Comparison of ENCODE assay signal across 14 cellular contexts in the genomic region with DNA sequence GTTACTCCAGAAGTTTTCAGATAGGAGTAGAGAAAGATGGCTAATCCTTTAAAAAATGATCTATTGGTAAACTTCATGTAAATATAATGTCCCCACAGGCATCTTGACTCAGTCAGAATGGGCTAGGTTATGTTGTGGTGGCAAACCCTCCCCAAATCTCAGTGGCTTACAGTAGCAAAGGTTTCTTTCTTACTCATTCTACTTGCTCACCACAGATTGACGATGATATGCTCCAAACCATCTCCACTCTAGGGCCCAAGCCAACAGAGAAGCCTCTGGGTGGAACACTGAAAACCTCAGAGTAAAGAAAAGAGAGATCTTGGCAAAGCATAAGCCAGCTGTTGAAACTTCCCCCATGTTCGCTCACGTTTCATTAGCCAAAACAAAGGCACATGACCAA.
DNase-seq lines count a peak whose midpoint lies in the region; ATAC-seq, FAIRE-seq and TF ChIP-seq lines count a peak whose summit lies in the region.
"Had no signal": no experiment of that assay in that cellular context is flagged by ENCODE, and none has a peak within 500 bp of the region (broad histone marks: within the 10 kb centered on the region; RNA-seq: fewer than 3 reads in every experiment).

No MANE protein-coding gene starts in this region.

- POLR2A ChIA-PET in A549 (lab: Yijun Ruan, JAX) = no interaction called here

- 79% methylated on average over 3 of the region's 3 CpGs for WGBS in A549 (ENCODE audit: missing lambda C conversion rate)
- 71 to 73% methylated on average over 1 to 3 of the region's 3 CpGs for WGBS in transverse colon (ENCODE audit: low coverage in 1 of 2), 2 donors

- no peaks in the 10 kb centered on the region for H3K79me2 ChIP-seq in Karpas-422 (ENCODE audit: low read length)

- peak overlapping the region; percentile 21 to 23; a peak in 1 of 6 replicates for H3K27ac ChIP-seq in A549
- H3K27ac ChIP-seq in transverse colon = no peak overlapping the region
- no peak overlapping the region for H3K27ac ChIP-seq in Karpas-422 (ENCODE audit: low read length)
- no peak overlapping the region for H3K27ac ChIP-seq in right atrium auricular region
- H3K27ac ChIP-seq: suprapubic skin had no signal

- no peaks in the 10 kb centered on the region for H4K20me1 ChIP-seq in Karpas-422 (ENCODE audit: insufficient read depth, low read depth, low read length)

- H3K4me1 ChIP-seq in A549 = peaks cover 49% of the 10 kb centered on the region
- no peaks in the 10 kb centered on the region for H3K4me1 ChIP-seq in transverse colon
- H3K4me1 ChIP-seq in Karpas-422 (ENCODE audit: low read length) = no peaks in the 10 kb centered on the region
- no peaks in the 10 kb centered on the region for H3K4me1 ChIP-seq in right atrium auricular region

- H3K27me3 ChIP-seq in transverse colon = no peaks in the 10 kb centered on the region
- H3K27me3 ChIP-seq in Karpas-422 (ENCODE audit: low read length) = no peaks in the 10 kb centered on the region
- no peaks in the 10 kb centered on the region for H3K27me3 ChIP-seq in right atrium auricular region
- H3K27me3 ChIP-seq: suprapubic skin had no signal

- TF ChIP-seq POLR2A in A549 (IDR thresholded peaks at IDR 0.05; ENCODE audit: low read length) = no peak
- TF ChIP-seq POLR2A in transverse colon (IDR thresholded peaks at IDR 0.05) = no peak

- DNase-seq in A549 (ENCODE audit: low read depth in 1 of 2, low spot score in 1 of 2) (no peak), AG10803 (ENCODE audit: low read depth) (peak; percentile 53), myocyte (ENCODE audit: low read depth) (peak; percentile 18), transverse colon (no peak), Karpas-422 (no peak), right atrium auricular region (ENCODE audit: low spot score) (no peak)
- peak; percentile 36 to 41 for DNase-seq in activated T-cell treated with anti-CD3 and anti-CD28 coated beads, Interleukin-2, amount 50 U/mL, for 48 hours
- DNase-seq: activated effector memory CD4-positive, alpha-beta T cell treated with Interleukin-2 at 50 U/mL for 16 hours; left cardiac atrium; mucosa of descending colon; NCI-H1092 had no signal

- TF ChIP-seq EP300 in A549 (IDR thresholded peaks at IDR 0.05) (no peak), transverse colon (IDR thresholded peaks at IDR 0.05; ENCODE audit: low read depth) (no peak)

- H2AFZ ChIP-seq in Karpas-422 (ENCODE audit: low read length) = no peak overlapping the region

- no peak for ATAC-seq in A549
- ATAC-seq: left cardiac atrium, mucosa of descending colon, sciatic nerve had no signal

- TF ChIP-seq CTCF in A549 (IDR thresholded peaks at IDR 0.05) (no peak), AG10803 (conservative IDR thresholded peaks at IDR 0.05; ENCODE audit: low read length) (no peak), transverse colon (IDR thresholded peaks at IDR 0.05) (no peak), right atrium auricular region (IDR thresholded peaks at IDR 0.05) (no peak)

- H3K4me2 ChIP-seq in A549 (no peak overlapping the region), Karpas-422 (ENCODE audit: low read depth, low read length, poor library complexity, severe bottlenecking) (no peak overlapping the region)

- no peaks in the 10 kb centered on the region for H3K9me2 ChIP-seq in Karpas-422 (replicated peaks; ENCODE audit: insufficient read depth, low read length)

- H3K9me3 ChIP-seq in A549 (no peaks in the 10 kb centered on the region), transverse colon (no peaks in the 10 kb centered on the region), Karpas-422 (ENCODE audit: low read length) (no peaks in the 10 kb centered on the region), right atrium auricular region (no peaks in the 10 kb centered on the region)
- H3K9me3 ChIP-seq: mucosa of descending colon, suprapubic skin had no signal

- intact Hi-C loops in transverse colon (cut with DNase I; ENCODE audit: low total_unique reads) = no loop called here

- TF ChIP-seq RAD21 in A549 (conservative IDR thresholded peaks at IDR 0.05 in 1 of 2, IDR thresholded peaks at IDR 0.05 in 1 of 2) = no peak

- H3K4me3 ChIP-seq in A549 (no peak overlapping the region), AG10803 (ENCODE audit: low read length) (no peak overlapping the region), transverse colon (no peak overlapping the region), Karpas-422 (ENCODE audit: low read length) (no peak overlapping the region), right atrium auricular region (no peak overlapping the region)
- H3K4me3 ChIP-seq: mucosa of descending colon, suprapubic skin had no signal

- no peak overlapping the region for H3K9ac ChIP-seq in Karpas-422 (ENCODE audit: low read length)

- CTCF ChIA-PET in A549 (lab: Yijun Ruan, JAX) = interaction anchor here (1.0 kb wide), 1 partner anchor 87 kb away, joined by 4 read pairs; no protein-coding TSS in a partner anchor

- no peak for FAIRE-seq in A549 (lab: Jason Lieb, UNC)
- FAIRE-seq: bronchial epithelial cell had no signal

- in situ Hi-C loops in transverse colon (cut with MboI; ENCODE audit: low pct_ligation_motif_present in 1 of 4, low pct_unique_long_range_greater_than_20kb in 1 of 4, low sequenced_read_pairs in 3 of 4) = loop anchor here in 1 of 4 donors (25.0 kb wide), 1 partner anchor 794 kb away; no protein-coding TSS in a partner anchor

- no peaks in the 10 kb centered on the region for H3K36me3 ChIP-seq in transverse colon
- no peaks in the 10 kb centered on the region for H3K36me3 ChIP-seq in Karpas-422 (ENCODE audit: insufficient read depth, low read length)
- H3K36me3 ChIP-seq in right atrium auricular region = no peaks in the 10 kb centered on the region
- H3K36me3 ChIP-seq: suprapubic skin had no signal

TF ChIP-seq in A549, 52 proteins besides CTCF, POLR2A, EP300 and RAD21:
- TF ChIP-seq ZNF302 (CRISPR knock-in tag; IDR thresholded peaks at IDR 0.05) (no peak), KDM1A (IDR thresholded peaks at IDR 0.05; ENCODE audit: low read depth) (no peak), HOXA7 (CRISPR knock-in tag; IDR thresholded peaks at IDR 0.05) (no peak), KDM5A (IDR thresholded peaks at IDR 0.05) (no peak), RARB (CRISPR knock-in tag; IDR thresholded peaks at IDR 0.05) (no peak), NPAS2 (CRISPR knock-in tag; IDR thresholded peaks at IDR 0.05; ENCODE audit: borderline replicate concordance) (no peak), FOSL2 (IDR thresholded peaks at IDR 0.05) (no peak), FOSL2 (CRISPR knock-in tag; IDR thresholded peaks at IDR 0.05) (no peak), FOXS1 (CRISPR knock-in tag; IDR thresholded peaks at IDR 0.05) (no peak)
- TF ChIP-seq, protein P1, sequence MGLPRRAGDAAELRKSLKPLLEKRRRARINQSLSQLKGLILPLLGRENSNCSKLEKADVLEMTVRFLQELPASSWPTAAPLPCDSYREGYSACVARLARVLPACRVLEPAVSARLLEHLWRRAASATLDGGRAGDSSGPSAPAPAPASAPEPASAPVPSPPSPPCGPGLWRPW (IDR thresholded peaks at IDR 0.05) = no peak

Comparison
In these comparisons a context has a peak if more than half of its experiments do, and no peak if none do; other contexts are left out.
1. DNase-seq: peak in AG10803 (single experiment), activated T-cell treated with anti-CD3 and anti-CD28 coated beads, Interleukin-2, amount 50 U/mL, for 48 hours (2 of 2) and myocyte (single experiment); none in A549 (0 of 2), transverse colon (single experiment), Karpas-422 (single experiment) and right atrium auricular region (single experiment).
2. H3K27ac ChIP-seq: peak in A549 (2 of 2); none in transverse colon (0 of 4), Karpas-422 (single experiment) and right atrium auricular region (0 of 2).